ENCODE assay signal across 1 cellular context in the genomic region with DNA sequence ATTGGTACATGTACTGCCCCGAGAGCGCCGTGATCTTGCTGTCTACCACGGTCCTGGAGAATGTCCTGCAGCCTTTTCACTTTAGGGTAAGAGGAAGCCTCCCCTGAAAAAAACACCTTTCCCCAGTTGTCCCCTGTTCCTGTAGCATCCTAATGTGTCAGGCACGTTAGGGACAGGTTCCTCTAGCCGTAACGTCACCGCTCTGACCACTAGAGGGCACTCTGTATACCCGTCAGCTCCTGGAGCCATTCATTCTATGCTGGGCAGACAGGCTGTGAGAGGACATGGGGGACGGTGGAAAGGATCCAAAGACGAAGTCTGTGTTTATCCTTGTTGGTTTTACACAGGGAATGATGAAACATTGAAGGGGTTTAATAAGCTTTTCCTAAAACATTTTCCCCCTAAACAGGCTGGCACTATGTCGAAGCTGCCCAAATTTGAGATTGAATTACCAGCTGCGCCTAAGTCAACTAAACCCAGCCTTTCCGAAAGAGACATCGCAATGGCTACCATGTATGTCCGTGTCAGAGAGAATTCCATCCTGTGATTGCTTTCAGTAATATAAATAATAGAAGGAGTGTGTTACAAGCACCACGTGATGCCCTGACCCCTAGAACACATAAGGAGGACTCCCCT.
TF ChIP-seq lines count a peak whose summit lies in the region.

No MANE protein-coding gene starts in this region.

TF ChIP-seq in HEK293, 187 proteins besides CTCF, POLR2A, EP300 and RAD21 (continued from another document):
- TF ChIP-seq, protein P1, sequence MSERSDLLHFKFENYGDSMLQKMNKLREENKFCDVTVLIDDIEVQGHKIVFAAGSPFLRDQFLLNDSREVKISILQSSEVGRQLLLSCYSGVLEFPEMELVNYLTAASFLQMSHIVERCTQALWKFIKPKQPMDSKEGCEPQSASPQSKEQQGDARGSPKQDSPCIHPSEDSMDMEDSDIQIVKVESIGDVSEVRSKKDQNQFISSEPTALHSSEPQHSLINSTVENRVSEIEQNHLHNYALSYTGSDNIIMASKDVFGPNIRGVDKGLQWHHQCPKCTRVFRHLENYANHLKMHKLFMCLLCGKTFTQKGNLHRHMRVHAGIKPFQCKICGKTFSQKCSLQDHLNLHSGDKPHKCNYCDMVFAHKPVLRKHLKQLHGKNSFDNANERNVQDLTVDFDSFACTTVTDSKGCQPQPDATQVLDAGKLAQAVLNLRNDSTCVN (tag by site-specific recombination; optimal IDR thresholded peaks at IDR 0.05), result no peak
- TF ChIP-seq PRDM1 (tag by site-specific recombination; IDR thresholded peaks at IDR 0.05) (peak; percentile 27; the same call in 1 of the 2 replicates), ZNF223 (tag by site-specific recombination; IDR thresholded peaks at IDR 0.05) (no peak), ZNF510 (tag by site-specific recombination; IDR thresholded peaks at IDR 0.05; ENCODE audit: insufficient replicate concordance) (no peak)
- TF ChIP-seq, protein P2, sequence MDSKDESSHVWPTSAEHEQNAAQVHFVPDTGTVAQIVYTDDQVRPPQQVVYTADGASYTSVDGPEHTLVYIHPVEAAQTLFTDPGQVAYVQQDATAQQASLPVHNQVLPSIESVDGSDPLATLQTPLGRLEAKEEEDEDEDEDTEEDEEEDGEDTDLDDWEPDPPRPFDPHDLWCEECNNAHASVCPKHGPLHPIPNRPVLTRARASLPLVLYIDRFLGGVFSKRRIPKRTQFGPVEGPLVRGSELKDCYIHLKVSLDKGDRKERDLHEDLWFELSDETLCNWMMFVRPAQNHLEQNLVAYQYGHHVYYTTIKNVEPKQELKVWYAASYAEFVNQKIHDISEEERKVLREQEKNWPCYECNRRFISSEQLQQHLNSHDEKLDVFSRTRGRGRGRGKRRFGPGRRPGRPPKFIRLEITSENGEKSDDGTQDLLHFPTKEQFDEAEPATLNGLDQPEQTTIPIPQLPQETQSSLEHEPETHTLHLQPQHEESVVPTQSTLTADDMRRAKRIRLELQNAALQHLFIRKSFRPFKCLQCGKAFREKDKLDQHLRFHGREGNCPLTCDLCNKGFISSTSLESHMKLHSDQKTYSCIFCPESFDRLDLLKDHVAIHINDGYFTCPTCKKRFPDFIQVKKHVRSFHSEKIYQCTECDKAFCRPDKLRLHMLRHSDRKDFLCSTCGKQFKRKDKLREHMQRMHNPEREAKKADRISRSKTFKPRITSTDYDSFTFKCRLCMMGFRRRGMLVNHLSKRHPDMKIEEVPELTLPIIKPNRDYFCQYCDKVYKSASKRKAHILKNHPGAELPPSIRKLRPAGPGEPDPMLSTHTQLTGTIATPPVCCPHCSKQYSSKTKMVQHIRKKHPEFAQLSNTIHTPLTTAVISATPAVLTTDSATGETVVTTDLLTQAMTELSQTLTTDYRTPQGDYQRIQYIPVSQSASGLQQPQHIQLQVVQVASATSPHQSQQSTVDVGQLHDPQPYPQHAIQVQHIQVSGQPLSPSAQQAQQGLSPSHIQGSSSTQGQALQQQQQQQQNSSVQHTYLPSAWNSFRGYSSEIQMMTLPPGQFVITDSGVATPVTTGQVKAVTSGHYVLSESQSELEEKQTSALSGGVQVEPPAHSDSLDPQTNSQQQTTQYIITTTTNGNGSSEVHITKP (tag by site-specific recombination; IDR thresholded peaks at IDR 0.05), result 0 out of 2 replicates have a peak, but pooled peaks have one; percentile 7
